Comparison of ENCODE assay signal across 29 cellular contexts in the genomic region with DNA sequence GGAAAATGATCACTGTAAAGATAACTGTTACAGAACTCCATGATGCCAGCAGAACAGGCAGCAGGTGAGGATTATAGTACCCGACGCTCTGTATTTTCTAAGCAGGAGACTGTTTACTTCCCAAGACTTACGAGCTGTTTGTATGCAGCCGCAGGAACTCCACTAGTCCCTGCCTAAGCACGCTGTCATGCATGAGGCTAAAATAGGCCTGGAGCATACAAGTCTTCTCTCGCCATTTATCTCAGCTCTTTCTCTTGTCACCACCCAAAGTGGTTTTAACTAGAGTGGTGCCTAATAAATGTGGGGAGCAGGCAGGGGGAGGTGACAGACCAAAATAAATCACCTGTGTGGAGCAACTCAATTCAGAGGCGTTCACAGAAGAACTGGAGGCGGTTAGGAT.
DNase-seq lines count a peak whose midpoint lies in the region; ATAC-seq and TF ChIP-seq lines count a peak whose summit lies in the region.
"Had no signal": no experiment of that assay in that cellular context is flagged by ENCODE, and none has a peak within 500 bp of the region (broad histone marks: within the 10 kb centered on the region; RNA-seq: fewer than 3 reads in every experiment).

No MANE protein-coding gene starts in this region.

- no peak for TF ChIP-seq CTCF in type B pancreatic cell (conservative IDR thresholded peaks at IDR 0.05)

- H3K27me3 Mint-ChIP-seq in type B pancreatic cell = no peaks in the 10 kb centered on the region
- H3K27me3 Mint-ChIP-seq: stimulated activated naive B cell treated with anti-CD40 and anti-IgM and Interleukin-4, amounts not matched to agents 10 μg/mL and 1 μg/mL and 100 μg/mL, for 72 hours; T-helper 17 cell had no signal

- no peaks in the 10 kb centered on the region for H3K9me3 Mint-ChIP-seq in type B pancreatic cell

- H3K4me3 ChIP-seq in SJSA1 (no peak overlapping the region), iPS-20b (ENCODE audit: low read length) (0 out of 2 replicates have a peak overlapping the region, but pooled peaks have one; percentile 8)
- H3K4me3 ChIP-seq: esophagus squamous epithelium, gastrocnemius medialis, GM12878, K562, lower lobe of right lung, MG63, spleen, suprapubic skin had no signal

- H3K27ac ChIP-seq in SJSA1 (peak overlapping the region; percentile 45), iPS-20b (ENCODE audit: low read length) (peak overlapping the region; percentile 95)
- H3K27ac ChIP-seq: esophagus squamous epithelium, gastrocnemius medialis, lower lobe of right lung, neutrophil, spleen, suprapubic skin had no signal

- intact Hi-C loops in left ventricle myocardium superior (cut with micrococcal nuclease) = no loop called here
- intact Hi-C loops in Right ventricle myocardium superior (cut with DNase I) = no loop called here

- no peaks in the 10 kb centered on the region for H3K36me3 ChIP-seq in SJSA1
- peaks cover 6% of the 10 kb centered on the region; the same call in 1 of the 2 replicates for H3K36me3 ChIP-seq in iPS-20b (ENCODE audit: insufficient read depth, low read depth, low read length)
- H3K36me3 ChIP-seq: lower lobe of right lung, MG63 had no signal

- H3K36me3 Mint-ChIP-seq in type B pancreatic cell = peaks cover 31% of the 10 kb centered on the region

- H3K9ac ChIP-seq in iPS-20b (ENCODE audit: low read depth, low read length) = peak overlapping the region; percentile 74; the same call in 1 of the 2 replicates
- H3K9ac ChIP-seq: SK-N-SH had no signal

- H3K4me1 Mint-ChIP-seq in type B pancreatic cell (ENCODE audit: unreplicated experiment) = peaks cover 30% of the 10 kb centered on the region
- H3K4me1 Mint-ChIP-seq: stimulated activated naive B cell treated with anti-CD40 and anti-IgM and Interleukin-4, amounts not matched to agents 10 μg/mL and 1 μg/mL and 100 μg/mL, for 72 hours; T-helper 17 cell had no signal

- H3K4me1 ChIP-seq in SJSA1 (replicated peaks) (peaks cover 21% of the 10 kb centered on the region), iPS-20b (ENCODE audit: insufficient read depth, low read length) (peaks cover 34% of the 10 kb centered on the region)
- H3K4me1 ChIP-seq: gastrocnemius medialis, lower lobe of right lung, spleen, suprapubic skin had no signal

- peak overlapping the region; percentile 38 for H3K4me3 Mint-ChIP-seq in type B pancreatic cell
- H3K4me3 Mint-ChIP-seq: activated T-cell treated with anti-CD3 and anti-CD28 coated beads, Interleukin-2, amount 50 U/mL, for 4 hours; stimulated activated naive B cell treated with anti-CD40 and anti-IgM and Interleukin-4, amounts not matched to agents 10 μg/mL and 1 μg/mL and 100 μg/mL, for 72 hours; T-helper 17 cell had no signal

- peak overlapping the region; percentile 48 for H3K27ac Mint-ChIP-seq in type B pancreatic cell
- H3K27ac Mint-ChIP-seq: stimulated activated naive B cell treated with anti-CD40 and anti-IgM and Interleukin-4, amounts not matched to agents 10 μg/mL and 1 μg/mL and 100 μg/mL, for 72 hours; T-helper 17 cell had no signal

- ATAC-seq in left ventricle myocardium superior (peak; percentile 33), Right ventricle myocardium superior (ENCODE audit: poor library complexity) (no peak), GM21528 (IDR thresholded peaks at IDR 0.05; ENCODE audit: low FRiP score, unreplicated experiment) (no peak)
- ATAC-seq: activated T-cell treated with anti-CD3 and anti-CD28 coated beads, Interleukin-2, amount 50 U/mL, for 4 hours; gastrocnemius medialis; GM12878; lower lobe of right lung; stimulated activated naive B cell treated with anti-CD40 and anti-IgM and Interleukin-4, amounts not matched to agents 10 μg/mL and 1 μg/mL and 100 μg/mL, for 72 hours; T-helper 17 cell had no signal

- no peaks in the 10 kb centered on the region for H3K27me3 ChIP-seq in SJSA1 (replicated peaks)
- H3K27me3 ChIP-seq in iPS-20b (ENCODE audit: insufficient read depth, low read length) = no peaks in the 10 kb centered on the region
- H3K27me3 ChIP-seq: esophagus squamous epithelium, gastrocnemius medialis, MG63, neutrophil, spleen, suprapubic skin had no signal

- DNase-seq in left ventricle myocardium superior (no peak), Right ventricle myocardium superior (no peak), SJSA1 (ENCODE audit: low read depth in 1 of 2, low spot score in 2 of 2) (no peak), type B pancreatic cell (ENCODE audit: extremely low spot score, unreplicated experiment) (no peak), HuH-7.5 (ENCODE audit: low spot score) (no peak), NCI-H2107 (lab: John Stamatoyannopoulos, UW) (no peak)
- DNase-seq: activated CD4-positive, alpha-beta T cell treated with anti-CD3 and anti-CD28 coated beads for 48 hours; activated T-cell treated with anti-CD3 and anti-CD28 coated beads, Interleukin-2, amount 50 U/mL, for 4 hours; Caco-2; DND-41; effector CD8-positive, alpha-beta T cell; esophagus squamous epithelium; gastrocnemius medialis; hippocampal formation; islet precursor cell; lower lobe of right lung; NCI-H524 treated with DMSO at 0.1 percent for 48 hours; SK-N-SH; spleen; stimulated activated CD4-positive, alpha-beta T cell treated with anti-CD3 and anti-CD28 coated beads, Interleukin-4, amount 100 ng/mL, for 24 hours; stimulated activated naive B cell treated with anti-CD40 and anti-IgM and Interleukin-4, amounts not matched to agents 10 μg/mL and 1 μg/mL and 100 μg/mL, for 72 hours; T-helper 17 cell had no signal

- H3K9me3 ChIP-seq in SJSA1 (replicated peaks) (no peaks in the 10 kb centered on the region), iPS-20b (ENCODE audit: insufficient read depth, low read depth, low read length) (no peaks in the 10 kb centered on the region)
- H3K9me3 ChIP-seq: Caco-2, esophagus squamous epithelium, gastrocnemius medialis, lower lobe of right lung, MG63, neutrophil, SK-N-SH, suprapubic skin had no signal
